2 cellular contexts compared by ENCODE assay signal in the genomic region with DNA sequence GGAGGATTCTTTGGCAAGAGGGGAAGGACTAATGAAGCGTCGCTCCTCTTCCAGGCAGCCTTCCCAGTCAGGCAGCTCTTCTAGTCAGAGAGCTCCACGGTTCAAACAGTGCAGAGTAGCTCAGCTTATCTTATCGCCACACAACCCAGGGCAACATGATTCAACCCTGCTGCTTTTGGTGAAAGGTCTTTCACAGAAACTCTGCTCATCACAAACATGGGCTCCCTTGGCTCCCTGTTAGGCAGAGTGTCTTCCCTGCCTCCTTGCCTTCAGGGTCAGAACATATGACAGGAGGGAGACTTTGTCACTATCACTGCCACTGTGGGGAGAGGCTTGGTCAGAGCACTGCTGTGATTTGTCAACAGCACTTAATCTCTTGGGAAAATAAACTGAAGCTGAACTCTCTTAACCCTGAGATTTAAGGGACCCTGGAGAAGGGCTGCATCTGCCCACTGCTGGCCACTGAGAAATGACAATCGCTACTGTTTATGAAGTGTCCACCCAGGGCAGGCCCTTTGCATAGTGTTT.
TF ChIP-seq lines count a peak whose summit lies in the region.

No MANE protein-coding gene starts in this region.

TF ChIP-seq in A549, 52 proteins besides CTCF, POLR2A, EP300 and RAD21:
- TF ChIP-seq ZC3H11A (IDR thresholded peaks at IDR 0.05) = no peak
- no peak for TF ChIP-seq MAZ (IDR thresholded peaks at IDR 0.05; ENCODE audit: borderline replicate concordance, low read depth, low read length)
- no peak for TF ChIP-seq EHF (CRISPR knock-in tag; IDR thresholded peaks at IDR 0.05)
- TF ChIP-seq ESRRA (IDR thresholded peaks at IDR 0.05; ENCODE audit: borderline replicate concordance, low read length) = no peak
- TF ChIP-seq, protein P1, sequence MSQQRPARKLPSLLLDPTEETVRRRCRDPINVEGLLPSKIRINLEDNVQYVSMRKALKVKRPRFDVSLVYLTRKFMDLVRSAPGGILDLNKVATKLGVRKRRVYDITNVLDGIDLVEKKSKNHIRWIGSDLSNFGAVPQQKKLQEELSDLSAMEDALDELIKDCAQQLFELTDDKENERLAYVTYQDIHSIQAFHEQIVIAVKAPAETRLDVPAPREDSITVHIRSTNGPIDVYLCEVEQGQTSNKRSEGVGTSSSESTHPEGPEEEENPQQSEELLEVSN (IDR thresholded peaks at IDR 0.05; ENCODE audit: borderline replicate concordance, low read depth) = no peak
- no peak for TF ChIP-seq TFCP2L1 (CRISPR knock-in tag; IDR thresholded peaks at IDR 0.05)
- no peak for TF ChIP-seq BHLHE40 (IDR thresholded peaks at IDR 0.05; ENCODE audit: low read depth, low read length)
- no peak for TF ChIP-seq HOXA7 (CRISPR knock-in tag; IDR thresholded peaks at IDR 0.05)
- TF ChIP-seq RFX5 (IDR thresholded peaks at IDR 0.05) = no peak
- no peak for TF ChIP-seq GATA3 (IDR thresholded peaks at IDR 0.05; ENCODE audit: borderline replicate concordance)
- TF ChIP-seq MAFK (IDR thresholded peaks at IDR 0.05; ENCODE audit: partially characterized antibody) = no peak
- TF ChIP-seq, protein P2, sequence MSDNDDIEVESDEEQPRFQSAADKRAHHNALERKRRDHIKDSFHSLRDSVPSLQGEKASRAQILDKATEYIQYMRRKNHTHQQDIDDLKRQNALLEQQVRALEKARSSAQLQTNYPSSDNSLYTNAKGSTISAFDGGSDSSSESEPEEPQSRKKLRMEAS (IDR thresholded peaks at IDR 0.05) = no peak
- TF ChIP-seq ZFP36 (IDR thresholded peaks at IDR 0.05; ENCODE audit: borderline replicate concordance, partially characterized antibody) = no peak

TF ChIP-seq in HepG2, 621 proteins besides CTCF, POLR2A, EP300 and RAD21:
- TF ChIP-seq MAF1 (CRISPR knock-in tag; IDR thresholded peaks at IDR 0.05; ENCODE audit: borderline replicate concordance) (no peak), FOXA3 (CRISPR knock-in tag; IDR thresholded peaks at IDR 0.05) (0 out of 2 replicates have a peak, but pooled peaks have one; percentile 29), KAT8 (CRISPR knock-in tag; IDR thresholded peaks at IDR 0.05) (no peak), PHF21A (CRISPR knock-in tag; IDR thresholded peaks at IDR 0.05) (0 out of 2 replicates have a peak, but pooled peaks have one; percentile 41), HMG20B (CRISPR knock-in tag; conservative IDR thresholded peaks at IDR 0.05) (peak; percentile 90), SUZ12 (IDR thresholded peaks at IDR 0.05; ENCODE audit: low read depth, low read length) (no peak), GFI1 (CRISPR knock-in tag; IDR thresholded peaks at IDR 0.05; ENCODE audit: borderline replicate concordance) (peak; percentile 99), PRPF4 (IDR thresholded peaks at IDR 0.05; ENCODE audit: low read depth, low read length, poor library complexity, severe bottlenecking) (no peak), STAG1 (CRISPR knock-in tag; IDR thresholded peaks at IDR 0.05) (peak; percentile 16; the same call in 1 of the 2 replicates), FOXA1 (IDR thresholded peaks at IDR 0.05) (no peak), FOXA1 (CRISPR knock-in tag; IDR thresholded peaks at IDR 0.05) (peak; percentile 55), AGO1 (IDR thresholded peaks at IDR 0.05; ENCODE audit: low read depth, low read length, poor library complexity, severe bottlenecking) (no peak), TOPORS (CRISPR knock-in tag; IDR thresholded peaks at IDR 0.05) (no peak), ZNF562 (CRISPR knock-in tag; IDR thresholded peaks at IDR 0.05; ENCODE audit: borderline replicate concordance) (no peak), HMG20A (CRISPR knock-in tag; IDR thresholded peaks at IDR 0.05; ENCODE audit: borderline replicate concordance) (peak; percentile 40; the same call in 1 of the 2 replicates), CC2D1A (CRISPR knock-in tag; IDR thresholded peaks at IDR 0.05) (no peak), PITX1 (CRISPR knock-in tag; IDR thresholded peaks at IDR 0.05) (peak; percentile 86), PCBP2 (optimal IDR thresholded peaks at IDR 0.05; ENCODE audit: low read depth, low read length, poor library complexity, severe bottlenecking) (no peak), SRSF9 (IDR thresholded peaks at IDR 0.05; ENCODE audit: borderline replicate concordance, insufficient read depth, low read depth, low read length, poor library complexity, severe bottlenecking) (no peak)
- TF ChIP-seq, protein P3, sequence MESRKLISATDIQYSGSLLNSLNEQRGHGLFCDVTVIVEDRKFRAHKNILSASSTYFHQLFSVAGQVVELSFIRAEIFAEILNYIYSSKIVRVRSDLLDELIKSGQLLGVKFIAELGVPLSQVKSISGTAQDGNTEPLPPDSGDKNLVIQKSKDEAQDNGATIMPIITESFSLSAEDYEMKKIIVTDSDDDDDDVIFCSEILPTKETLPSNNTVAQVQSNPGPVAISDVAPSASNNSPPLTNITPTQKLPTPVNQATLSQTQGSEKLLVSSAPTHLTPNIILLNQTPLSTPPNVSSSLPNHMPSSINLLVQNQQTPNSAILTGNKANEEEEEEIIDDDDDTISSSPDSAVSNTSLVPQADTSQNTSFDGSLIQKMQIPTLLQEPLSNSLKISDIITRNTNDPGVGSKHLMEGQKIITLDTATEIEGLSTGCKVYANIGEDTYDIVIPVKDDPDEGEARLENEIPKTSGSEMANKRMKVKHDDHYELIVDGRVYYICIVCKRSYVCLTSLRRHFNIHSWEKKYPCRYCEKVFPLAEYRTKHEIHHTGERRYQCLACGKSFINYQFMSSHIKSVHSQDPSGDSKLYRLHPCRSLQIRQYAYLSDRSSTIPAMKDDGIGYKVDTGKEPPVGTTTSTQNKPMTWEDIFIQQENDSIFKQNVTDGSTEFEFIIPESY (CRISPR knock-in tag; IDR thresholded peaks at IDR 0.05) = no peak
- TF ChIP-seq, protein P4, sequence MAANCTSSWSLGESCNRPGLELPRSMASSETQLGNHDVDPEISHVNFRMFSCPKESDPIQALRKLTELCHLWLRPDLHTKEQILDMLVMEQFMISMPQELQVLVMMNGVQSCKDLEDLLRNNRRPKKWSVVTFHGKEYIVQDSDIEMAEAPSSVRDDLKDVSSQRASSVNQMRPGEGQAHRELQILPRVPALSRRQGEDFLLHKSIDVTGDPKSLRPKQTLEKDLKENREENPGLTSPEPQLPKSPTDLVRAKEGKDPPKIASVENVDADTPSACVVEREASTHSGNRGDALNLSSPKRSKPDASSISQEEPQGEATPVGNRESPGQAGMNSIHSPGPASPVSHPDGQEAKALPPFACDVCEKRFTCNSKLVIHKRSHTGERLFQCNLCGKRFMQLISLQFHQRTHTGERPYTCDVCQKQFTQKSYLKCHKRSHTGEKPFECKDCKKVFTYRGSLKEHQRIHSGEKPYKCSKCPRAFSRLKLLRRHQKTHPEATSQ (CRISPR knock-in tag; IDR thresholded peaks at IDR 0.05; ENCODE audit: borderline replicate concordance) = no peak
- TF ChIP-seq, protein P5, sequence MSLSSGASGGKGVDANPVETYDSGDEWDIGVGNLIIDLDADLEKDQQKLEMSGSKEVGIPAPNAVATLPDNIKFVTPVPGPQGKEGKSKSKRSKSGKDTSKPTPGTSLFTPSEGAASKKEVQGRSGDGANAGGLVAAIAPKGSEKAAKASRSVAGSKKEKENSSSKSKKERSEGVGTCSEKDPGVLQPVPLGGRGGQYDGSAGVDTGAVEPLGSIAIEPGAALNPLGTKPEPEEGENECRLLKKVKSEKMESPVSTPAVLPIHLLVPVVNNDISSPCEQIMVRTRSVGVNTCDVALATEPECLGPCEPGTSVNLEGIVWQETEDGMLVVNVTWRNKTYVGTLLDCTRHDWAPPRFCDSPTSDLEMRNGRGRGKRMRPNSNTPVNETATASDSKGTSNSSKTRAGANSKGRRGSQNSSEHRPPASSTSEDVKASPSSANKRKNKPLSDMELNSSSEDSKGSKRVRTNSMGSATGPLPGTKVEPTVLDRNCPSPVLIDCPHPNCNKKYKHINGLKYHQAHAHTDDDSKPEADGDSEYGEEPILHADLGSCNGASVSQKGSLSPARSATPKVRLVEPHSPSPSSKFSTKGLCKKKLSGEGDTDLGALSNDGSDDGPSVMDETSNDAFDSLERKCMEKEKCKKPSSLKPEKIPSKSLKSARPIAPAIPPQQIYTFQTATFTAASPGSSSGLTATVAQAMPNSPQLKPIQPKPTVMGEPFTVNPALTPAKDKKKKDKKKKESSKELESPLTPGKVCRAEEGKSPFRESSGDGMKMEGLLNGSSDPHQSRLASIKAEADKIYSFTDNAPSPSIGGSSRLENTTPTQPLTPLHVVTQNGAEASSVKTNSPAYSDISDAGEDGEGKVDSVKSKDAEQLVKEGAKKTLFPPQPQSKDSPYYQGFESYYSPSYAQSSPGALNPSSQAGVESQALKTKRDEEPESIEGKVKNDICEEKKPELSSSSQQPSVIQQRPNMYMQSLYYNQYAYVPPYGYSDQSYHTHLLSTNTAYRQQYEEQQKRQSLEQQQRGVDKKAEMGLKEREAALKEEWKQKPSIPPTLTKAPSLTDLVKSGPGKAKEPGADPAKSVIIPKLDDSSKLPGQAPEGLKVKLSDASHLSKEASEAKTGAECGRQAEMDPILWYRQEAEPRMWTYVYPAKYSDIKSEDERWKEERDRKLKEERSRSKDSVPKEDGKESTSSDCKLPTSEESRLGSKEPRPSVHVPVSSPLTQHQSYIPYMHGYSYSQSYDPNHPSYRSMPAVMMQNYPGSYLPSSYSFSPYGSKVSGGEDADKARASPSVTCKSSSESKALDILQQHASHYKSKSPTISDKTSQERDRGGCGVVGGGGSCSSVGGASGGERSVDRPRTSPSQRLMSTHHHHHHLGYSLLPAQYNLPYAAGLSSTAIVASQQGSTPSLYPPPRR (CRISPR knock-in tag; IDR thresholded peaks at IDR 0.05; ENCODE audit: borderline replicate concordance) = peak; percentile 21; the same call in 1 of the 2 replicates
- TF ChIP-seq, protein P6, sequence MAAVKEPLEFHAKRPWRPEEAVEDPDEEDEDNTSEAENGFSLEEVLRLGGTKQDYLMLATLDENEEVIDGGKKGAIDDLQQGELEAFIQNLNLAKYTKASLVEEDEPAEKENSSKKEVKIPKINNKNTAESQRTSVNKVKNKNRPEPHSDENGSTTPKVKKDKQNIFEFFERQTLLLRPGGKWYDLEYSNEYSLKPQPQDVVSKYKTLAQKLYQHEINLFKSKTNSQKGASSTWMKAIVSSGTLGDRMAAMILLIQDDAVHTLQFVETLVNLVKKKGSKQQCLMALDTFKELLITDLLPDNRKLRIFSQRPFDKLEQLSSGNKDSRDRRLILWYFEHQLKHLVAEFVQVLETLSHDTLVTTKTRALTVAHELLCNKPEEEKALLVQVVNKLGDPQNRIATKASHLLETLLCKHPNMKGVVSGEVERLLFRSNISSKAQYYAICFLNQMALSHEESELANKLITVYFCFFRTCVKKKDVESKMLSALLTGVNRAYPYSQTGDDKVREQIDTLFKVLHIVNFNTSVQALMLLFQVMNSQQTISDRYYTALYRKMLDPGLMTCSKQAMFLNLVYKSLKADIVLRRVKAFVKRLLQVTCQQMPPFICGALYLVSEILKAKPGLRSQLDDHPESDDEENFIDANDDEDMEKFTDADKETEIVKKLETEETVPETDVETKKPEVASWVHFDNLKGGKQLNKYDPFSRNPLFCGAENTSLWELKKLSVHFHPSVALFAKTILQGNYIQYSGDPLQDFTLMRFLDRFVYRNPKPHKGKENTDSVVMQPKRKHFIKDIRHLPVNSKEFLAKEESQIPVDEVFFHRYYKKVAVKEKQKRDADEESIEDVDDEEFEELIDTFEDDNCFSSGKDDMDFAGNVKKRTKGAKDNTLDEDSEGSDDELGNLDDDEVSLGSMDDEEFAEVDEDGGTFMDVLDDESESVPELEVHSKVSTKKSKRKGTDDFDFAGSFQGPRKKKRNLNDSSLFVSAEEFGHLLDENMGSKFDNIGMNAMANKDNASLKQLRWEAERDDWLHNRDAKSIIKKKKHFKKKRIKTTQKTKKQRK (IDR thresholded peaks at IDR 0.05; ENCODE audit: low read length) = no peak
- TF ChIP-seq, protein P7, sequence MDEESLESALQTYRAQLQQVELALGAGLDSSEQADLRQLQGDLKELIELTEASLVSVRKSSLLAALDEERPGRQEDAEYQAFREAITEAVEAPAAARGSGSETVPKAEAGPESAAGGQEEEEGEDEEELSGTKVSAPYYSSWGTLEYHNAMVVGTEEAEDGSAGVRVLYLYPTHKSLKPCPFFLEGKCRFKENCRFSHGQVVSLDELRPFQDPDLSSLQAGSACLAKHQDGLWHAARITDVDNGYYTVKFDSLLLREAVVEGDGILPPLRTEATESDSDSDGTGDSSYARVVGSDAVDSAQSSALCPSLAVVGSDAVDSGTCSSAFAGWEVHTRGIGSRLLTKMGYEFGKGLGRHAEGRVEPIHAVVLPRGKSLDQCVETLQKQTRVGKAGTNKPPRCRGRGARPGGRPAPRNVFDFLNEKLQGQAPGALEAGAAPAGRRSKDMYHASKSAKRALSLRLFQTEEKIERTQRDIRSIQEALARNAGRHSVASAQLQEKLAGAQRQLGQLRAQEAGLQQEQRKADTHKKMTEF (CRISPR knock-in tag; IDR thresholded peaks at IDR 0.05) = no peak
TF ChIP-seq in HepG2: peak in this region for 9.
